ENCODE assay signal across 8 cellular contexts in the genomic region with DNA sequence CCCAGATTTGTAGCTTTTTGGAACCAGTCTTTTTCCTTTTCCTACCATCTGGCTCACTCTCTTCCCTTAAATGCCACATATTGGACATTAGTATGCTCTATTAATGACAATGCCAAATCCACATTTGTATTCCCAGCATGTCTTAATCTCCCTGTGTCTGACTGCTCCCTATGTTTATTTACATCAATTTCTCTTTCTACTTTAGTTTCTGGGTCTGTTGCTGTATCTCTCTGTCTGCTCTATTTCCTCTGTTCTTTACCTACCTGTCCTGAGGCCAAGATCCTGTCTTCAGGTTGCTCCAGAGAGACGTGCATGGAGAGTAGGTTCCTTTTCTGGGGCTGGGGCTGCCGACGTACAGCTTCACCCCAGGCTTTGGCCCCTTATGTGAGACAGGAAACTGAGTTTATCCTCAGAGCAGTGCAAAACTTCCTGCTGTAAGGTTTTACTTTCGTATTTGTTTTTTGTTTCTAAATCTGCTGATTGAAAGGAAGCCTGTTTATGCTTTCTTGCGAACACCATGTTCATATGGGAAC. TPM values are rescaled to one million over a fixed set of nuclear protein-coding genes. Genes with fewer than 3 reads are reported as not detected.
DNase-seq lines count a peak whose midpoint lies in the region; ATAC-seq, FAIRE-seq and TF ChIP-seq lines count a peak whose summit lies in the region.

No MANE protein-coding gene starts in this region.

- H3K4me3 ChIP-seq in left lung (peak overlapping the region in 1 of 2 donors; percentile 35), lower leg skin (ENCODE audit: low read depth, poor library complexity, severe bottlenecking) (no peak overlapping the region)

- H3K27me3 ChIP-seq in left lung, result no peaks in the 10 kb centered on the region

- peaks cover 0 to 24% of the 10 kb centered on the region in 2 donors for H3K4me1 ChIP-seq in left lung

- H3K9me3 Mint-ChIP-seq in activated CD8-positive, alpha-beta memory T cell treated with anti-CD3 and anti-CD28 coated beads, Interleukin-2, amount 10 ng/mL, durations not matched to agents 7 days and 5 days (ENCODE audit: low read depth), result no peaks in the 10 kb centered on the region

- no peak overlapping the region for H3K4me3 Mint-ChIP-seq in activated CD8-positive, alpha-beta memory T cell treated with anti-CD3 and anti-CD28 coated beads, Interleukin-2, amount 10 ng/mL, durations not matched to agents 7 days and 5 days

- no peak for FAIRE-seq in frontal cortex (lab: Jason Lieb, UNC)

- peak overlapping the region; percentile 77 to 91 for H3K27ac ChIP-seq in left lung

- H3K27me3 Mint-ChIP-seq in activated CD8-positive, alpha-beta memory T cell treated with anti-CD3 and anti-CD28 coated beads, Interleukin-2, amount 10 ng/mL, durations not matched to agents 7 days and 5 days, result no peaks in the 10 kb centered on the region

- ATAC-seq in Right ventricle myocardium superior (ENCODE audit: poor library complexity), result peak; percentile 78
- ATAC-seq in Right ventricle myocardium inferior, result no peak
- ATAC-seq in HG03175 (IDR thresholded peaks at IDR 0.05; ENCODE audit: unreplicated experiment), result peak; percentile 68
- ATAC-seq in activated CD8-positive, alpha-beta memory T cell treated with anti-CD3 and anti-CD28 coated beads, Interleukin-2, amount 10 ng/mL, durations not matched to agents 7 days and 5 days, result peak; percentile 89
- peak; percentile 50 for ATAC-seq in left lung

- no peak overlapping the region for H3K27ac Mint-ChIP-seq in activated CD8-positive, alpha-beta memory T cell treated with anti-CD3 and anti-CD28 coated beads, Interleukin-2, amount 10 ng/mL, durations not matched to agents 7 days and 5 days

- CTCF ChIA-PET in activated CD8-positive, alpha-beta memory T cell treated with anti-CD3 and anti-CD28 coated beads, Interleukin-2, amount 10 ng/mL, durations not matched to agents 7 days and 5 days (lab: Charles Lee), result interaction anchor here (0.8 to 17.1 kb wide), 15 partner anchors 5 to 426 kb away, joined by 3 to 357 read pairs (median 5); partner anchors contain the start of genes CAVIN3, ILK, MRPL17 and TAF10

- no peak for TF ChIP-seq POLR2A in lower leg skin (IDR thresholded peaks at IDR 0.05)

- peaks cover 18% of the 10 kb centered on the region for H3K36me3 Mint-ChIP-seq in activated CD8-positive, alpha-beta memory T cell treated with anti-CD3 and anti-CD28 coated beads, Interleukin-2, amount 10 ng/mL, durations not matched to agents 7 days and 5 days

- DNase-seq in Right ventricle myocardium superior (peak; percentile 43), Right ventricle myocardium inferior (ENCODE audit: missing footprints) (no peak), left lung (no peak), NCI-H524 treated with DMSO at 0.1 percent for 48 hours (lab: John Stamatoyannopoulos, UW) (no peak), lower leg skin (ENCODE audit: low spot score in 2 of 2) (no peak), frontal cortex (ENCODE audit: low spot score in 2 of 2) (no peak)
- peak; percentile 68 for DNase-seq in activated CD8-positive, alpha-beta memory T cell treated with anti-CD3 and anti-CD28 coated beads, Interleukin-2, amount 10 ng/mL, durations not matched to agents 7 days and 5 days

- intact Hi-C loops in Right ventricle myocardium superior (cut with DNase I), result no loop called here
- intact Hi-C loops in Right ventricle myocardium inferior (cut with DNase I), result no loop called here
- intact Hi-C loops in left lung (cut with DNase I), result no loop called here
- intact Hi-C loops in lower leg skin (cut with DNase I; ENCODE audit: low total_unique reads), result no loop called here

- WGBS in lower leg skin, 2 donors, result 39 to 47% methylated on average over 5 of the region's 5 CpGs

- no peaks in the 10 kb centered on the region for H3K9me3 ChIP-seq in left lung

- peaks cover 30% of the 10 kb centered on the region for H3K4me1 Mint-ChIP-seq in activated CD8-positive, alpha-beta memory T cell treated with anti-CD3 and anti-CD28 coated beads, Interleukin-2, amount 10 ng/mL, durations not matched to agents 7 days and 5 days

- no peaks in the 10 kb centered on the region for H3K36me3 ChIP-seq in left lung

- TF ChIP-seq CTCF in left lung (IDR thresholded peaks at IDR 0.05) (no peak), lower leg skin (IDR thresholded peaks at IDR 0.05) (no peak)

RNA-seq across cellular contexts. Expression of gene OR2AG2, which starts 25.6 kb away (rescaled TPM):
- total RNA-seq in Right ventricle myocardium superior, result not detected
- total RNA-seq in Right ventricle myocardium inferior, result not detected
- not detected for total RNA-seq in activated CD8-positive, alpha-beta memory T cell treated with anti-CD3 and anti-CD28 coated beads, Interleukin-2, amount 10 ng/mL, durations not matched to agents 7 days and 5 days
- total RNA-seq in left lung, result under 1 TPM; 0.13 to 0.20 TPM
- not detected for total RNA-seq in lower leg skin
- 0.41 TPM for total RNA-seq in frontal cortex

RNA-seq across cellular contexts. Expression of gene OR2AG1, which starts 36.7 kb away (rescaled TPM):
- total RNA-seq in Right ventricle myocardium superior (not detected), Right ventricle myocardium inferior (not detected), left lung (not detected), lower leg skin (not detected), frontal cortex (not detected)
- total RNA-seq in activated CD8-positive, alpha-beta memory T cell treated with anti-CD3 and anti-CD28 coated beads, Interleukin-2, amount 10 ng/mL, durations not matched to agents 7 days and 5 days, result not detected

RNA-seq across cellular contexts. Expression of gene OR6A2, which starts 53.3 kb away (rescaled TPM):
- total RNA-seq in Right ventricle myocardium superior (not detected), Right ventricle myocardium inferior (not detected), left lung (under 1 TPM; 0.15 to 0.18 TPM), lower leg skin (not detected), frontal cortex (0.41 TPM)
- not detected for total RNA-seq in activated CD8-positive, alpha-beta memory T cell treated with anti-CD3 and anti-CD28 coated beads, Interleukin-2, amount 10 ng/mL, durations not matched to agents 7 days and 5 days

Comparison
In these comparisons a context has a peak if more than half of its experiments do, and no peak if none do; other contexts are left out.
1. DNase-seq: peak in Right ventricle myocardium superior (single experiment) and activated CD8-positive, alpha-beta memory T cell treated with anti-CD3 and anti-CD28 coated beads, Interleukin-2, amount 10 ng/mL, durations not matched to agents 7 days and 5 days (single experiment); none in Right ventricle myocardium inferior (single experiment), left lung (0 of 2), NCI-H524 treated with DMSO at 0.1 percent for 48 hours (single experiment), lower leg skin (0 of 2) and frontal cortex (0 of 2).